7 cellular contexts compared by ENCODE assay signal in genomic region chr9:38166501-38166900, GRCh38.
"Had no signal": no experiment of that assay in that cellular context is flagged by ENCODE, and none has a peak within 500 bp of the region (broad histone marks: within the 10 kb centered on the region; RNA-seq: fewer than 3 reads in every experiment).

No MANE protein-coding gene starts in this region.

- FAIRE-seq: G401.6, GM12891, GM12892, GM18507, GM19239 had no signal

- DNase-seq: GDM1, GF-D8 had no signal
